In the genomic region with DNA sequence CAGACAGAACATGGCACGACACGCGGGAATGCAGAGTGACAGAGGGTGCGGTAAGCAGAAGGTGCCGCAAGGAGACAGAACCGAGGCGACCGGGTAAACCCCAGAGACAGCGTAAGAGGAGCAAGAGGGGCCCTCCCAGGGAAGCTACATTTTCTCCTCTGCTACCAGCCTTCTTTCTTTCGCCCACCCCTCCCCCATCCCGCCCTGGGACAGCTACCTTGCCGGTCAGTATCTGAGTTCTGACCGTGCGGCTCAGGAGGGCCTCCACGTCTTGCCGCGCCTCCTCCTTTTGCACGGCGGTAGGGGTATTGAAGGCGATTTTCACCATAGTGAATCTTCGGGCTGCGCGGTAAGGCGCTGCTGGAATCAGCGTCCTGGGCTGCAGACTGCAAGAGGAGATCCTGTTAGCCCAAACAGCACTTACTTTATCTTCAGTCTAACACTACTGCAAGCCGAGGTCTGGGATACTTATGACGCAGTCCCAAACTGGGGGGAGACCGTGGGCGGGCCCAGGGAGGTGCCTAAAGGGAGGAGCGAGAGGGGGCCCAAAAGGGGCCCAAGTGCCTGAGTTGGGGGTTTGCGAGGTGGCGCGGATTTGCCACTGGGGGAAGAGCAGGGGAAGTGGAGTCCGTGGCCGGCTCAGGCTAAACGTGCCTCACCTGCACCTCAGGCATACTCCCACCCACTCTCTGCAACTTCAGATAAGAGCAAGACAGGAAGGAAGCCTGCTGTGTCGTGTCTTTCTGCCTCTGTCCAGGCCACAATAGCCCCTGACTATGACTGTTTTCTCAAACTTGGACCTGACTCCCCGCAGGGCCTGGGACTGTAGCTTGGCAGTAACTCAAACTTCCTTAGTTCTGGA, we compare ENCODE assay signal across 8 cellular contexts. TPM values are rescaled to one million over a fixed set of nuclear protein-coding genes. Genes with fewer than 3 reads are reported as not detected.
DNase-seq lines count a peak whose midpoint lies in the region.

A gene (minus strand): TSS at position 447 of the 862 bp plus-strand sequence. CDS start 119 bp downstream, at position 328.

- no CpG with 5 or more reads among the region's 38 CpGs for WGBS in iPS DF 6.9 (ENCODE audit: insufficient coverage, insufficient read length)

- H3K27me3 ChIP-seq in H7 (ENCODE audit: control insufficient read depth, insufficient read depth, low read length), result no peaks in the 10 kb centered on the region
- H3K27me3 ChIP-seq in iPS DF 6.9 (ENCODE audit: control insufficient read depth, insufficient read depth, low read length), result no peaks in the 10 kb centered on the region

- H3K4me3 Mint-ChIP-seq in activated naive CD4-positive, alpha-beta T cell treated with anti-CD3 and anti-CD28 coated beads, Interleukin-2, amount 10 ng/mL, durations not matched to agents 7 days and 5 days, result peak within 1 kb of the TSS; percentile 98

- CTCF ChIA-PET in activated naive CD4-positive, alpha-beta T cell treated with anti-CD3 and anti-CD28 coated beads, Interleukin-2, amount 10 ng/mL, durations not matched to agents 7 days and 5 days (lab: Charles Lee), result interaction anchor here (1.2 to 1.3 kb wide), 3 partner anchors 30 to 46 kb away, joined by 3 read pairs; no protein-coding TSS in a partner anchor

- H3K4me3 ChIP-seq in GM08714 (ENCODE audit: low read length) (peak within 1 kb of the TSS; percentile 72), H7 (ENCODE audit: insufficient read depth, low read depth, low read length) (peak within 1 kb of the TSS; percentile 55), iPS DF 6.9 (ENCODE audit: low read length) (peak within 1 kb of the TSS; percentile 55; the same call in 1 of the 2 replicates)

- H3K36me3 ChIP-seq in H7 (replicated peaks; ENCODE audit: control insufficient read depth, insufficient read depth, low read length) (no peaks in the 10 kb centered on the region), iPS DF 6.9 (ENCODE audit: control insufficient read depth, insufficient read depth, low read length) (no peaks in the 10 kb centered on the region)

- H3K27ac Mint-ChIP-seq in activated naive CD4-positive, alpha-beta T cell treated with anti-CD3 and anti-CD28 coated beads, Interleukin-2, amount 10 ng/mL, durations not matched to agents 7 days and 5 days, result peak within 1 kb of the TSS; percentile 98

- in situ Hi-C loops in SK-MEL-5 (cut with HindIII; ENCODE audit: low pct_unique_long_range_greater_than_20kb, low sequenced_read_pairs), result no loop called here

- no peak within 1 kb of the TSS for H3K27ac ChIP-seq in iPS DF 6.9 (ENCODE audit: low read length)

- H3K4me1 Mint-ChIP-seq in activated naive CD4-positive, alpha-beta T cell treated with anti-CD3 and anti-CD28 coated beads, Interleukin-2, amount 10 ng/mL, durations not matched to agents 7 days and 5 days, result peaks cover 29% of the 10 kb centered on the region

- DNase-seq in H7, result peak; percentile 38
- DNase-seq in SK-MEL-5 (ENCODE audit: low read depth, low spot score), result peak; percentile 40
- DNase-seq in activated naive CD4-positive, alpha-beta T cell treated with anti-CD3 and anti-CD28 coated beads, Interleukin-2, amount 10 ng/mL, durations not matched to agents 7 days and 5 days, result peak; percentile 70
- DNase-seq in iPS DF 6.9 (ENCODE audit: low read depth, low spot score), result no peak
- DNase-seq in stimulated activated CD4-positive, alpha-beta T cell treated with anti-CD3 and anti-CD28 coated beads, Interleukin-12 subunit alpha, Interleukin-12 subunit beta, amount 100 ng/mL, for 48 hours (ENCODE audit: low read depth in 2 of 3, low spot score in 1 of 3), result peak; percentile 25 to 32 (median 26)
- DNase-seq in HuH-7.5 (ENCODE audit: low spot score), result no peak
- no peak for DNase-seq in SW 1271 (lab: John Stamatoyannopoulos, UW)

- H3K9me3 Mint-ChIP-seq in activated naive CD4-positive, alpha-beta T cell treated with anti-CD3 and anti-CD28 coated beads, Interleukin-2, amount 10 ng/mL, durations not matched to agents 7 days and 5 days, result no peaks in the 10 kb centered on the region

- H3K27me3 Mint-ChIP-seq in activated naive CD4-positive, alpha-beta T cell treated with anti-CD3 and anti-CD28 coated beads, Interleukin-2, amount 10 ng/mL, durations not matched to agents 7 days and 5 days, result no peaks in the 10 kb centered on the region

- no peaks in the 10 kb centered on the region for H3K4me1 ChIP-seq in iPS DF 6.9 (ENCODE audit: control insufficient read depth, insufficient read depth, low read length)

- H3K36me3 Mint-ChIP-seq in activated naive CD4-positive, alpha-beta T cell treated with anti-CD3 and anti-CD28 coated beads, Interleukin-2, amount 10 ng/mL, durations not matched to agents 7 days and 5 days, result peaks cover 15% of the 10 kb centered on the region

- H3K9me3 ChIP-seq in iPS DF 6.9 (ENCODE audit: control insufficient read depth, insufficient read depth, low read length), result no peaks in the 10 kb centered on the region

RNA-seq across cellular contexts. Expression of the gene that starts here (rescaled TPM):
- total RNA-seq in H7 (2014; rRNA removed; shearing (Covaris generic)), result 25.4 and 27.2 TPM in 2 replicates
- 48.8 and 51.7 TPM in 2 replicates for total RNA-seq in SK-MEL-5 (2014; rRNA removed; shearing (Covaris generic))
- 57.6 and 67.3 TPM in 2 replicates for polyA plus RNA-seq in SK-MEL-5 (2015; cell fraction: cytosol; rRNA removed)
- 7.1 and 16.7 TPM in 2 replicates for polyA plus RNA-seq in SK-MEL-5 (2015; cell fraction: nucleus; rRNA removed)

Comparison
In these comparisons a context has a peak if more than half of its experiments do, and no peak if none do; other contexts are left out.
1. DNase-seq: peak in H7 (single experiment), SK-MEL-5 (single experiment), activated naive CD4-positive, alpha-beta T cell treated with anti-CD3 and anti-CD28 coated beads, Interleukin-2, amount 10 ng/mL, durations not matched to agents 7 days and 5 days (single experiment) and stimulated activated CD4-positive, alpha-beta T cell treated with anti-CD3 and anti-CD28 coated beads, Interleukin-12 subunit alpha, Interleukin-12 subunit beta, amount 100 ng/mL, for 48 hours (3 of 3); none in iPS DF 6.9 (single experiment), HuH-7.5 (single experiment) and SW 1271 (0 of 2).
2. Peak in every context shown above with its lines, with median percentiles within 50 percentile points of each other: H3K4me3 ChIP-seq.